Comparison of ENCODE assay signal across 27 cellular contexts in genomic region chr2:220441404-220441803, GRCh38.
"Had no signal": no experiment of that assay in that cellular context is flagged by ENCODE, and none has a peak within 500 bp of the region (broad histone marks: within the 10 kb centered on the region; RNA-seq: fewer than 3 reads in every experiment).

No MANE protein-coding gene starts in this region.

- DNase-seq: stimulated activated CD4-positive, alpha-beta T cell treated with anti-CD3 and anti-CD28 coated beads, Interleukin-2, amount 100 ng/mL, for 48 hours; stimulated activated CD4-positive, alpha-beta T cell treated with anti-CD3 and anti-CD28 coated beads, Interleukin-4, amount 100 ng/mL, for 1 hour; stimulated activated CD4-positive, alpha-beta T cell treated with anti-CD3 and anti-CD28 coated beads, Interleukin-4, amount 100 ng/mL, for 24 hours; stimulated activated CD4-positive, alpha-beta T cell treated with anti-CD3 and anti-CD28 coated beads, Interleukin-4, amount 100 ng/mL, for 4 hours; stimulated activated CD8-positive, alpha-beta memory T cell treated with anti-CD3 and anti-CD28 coated beads, Interleukin-4, amount 100 ng/mL, for 48 hours; stimulated activated naive B cell treated with anti-CD40 and anti-IgM and Interleukin-4, amounts not matched to agents 10 μg/mL and 1 μg/mL and 100 μg/mL, for 72 hours; stimulated activated naive CD4-positive, alpha-beta T cell; stimulated activated naive CD4-positive, alpha-beta T cell treated with Interleukin-2 at 50 U/mL for 16 hours; stimulated activated naive CD8-positive, alpha-beta T cell treated with anti-CD3 and anti-CD28 coated beads, Interleukin-15, amount 100 ng/mL, for 72 hours; stimulated activated naive CD8-positive, alpha-beta T cell treated with anti-CD3 and anti-CD28 coated beads, Interleukin-15, Interleukin-2, amounts not matched to agents 100 U/mL and 50 U/mL, for 24 hours; stomach; substantia nigra; testis; thyroid gland; tibial artery; transverse colon; trophoblast cell; upper lobe of left lung; upper lobe of right lung; uterus had no signal

- H3K27me3 ChIP-seq: stomach, suprapubic skin, testis, thyroid gland, tibial artery, tibial nerve, transverse colon, upper lobe of left lung, upper lobe of right lung, uterus, vagina had no signal

- H3K4me1 ChIP-seq: stomach, suprapubic skin, testis, thyroid gland, tibial artery, tibial nerve, transverse colon, upper lobe of left lung, upper lobe of right lung, uterus, vagina had no signal

- H3K36me3 ChIP-seq: stomach, suprapubic skin, thoracic aorta, thyroid gland, tibial artery, tibial nerve, transverse colon, upper lobe of left lung, upper lobe of right lung, uterus, vagina had no signal

- FAIRE-seq: urothelium cell line had no signal

- H3K27ac ChIP-seq: stomach, suprapubic skin, testis, thoracic aorta, thyroid gland, tibial artery, tibial nerve, transverse colon, upper lobe of left lung, upper lobe of right lung, uterus, vagina had no signal

- H3K9me3 ChIP-seq: stomach, suprapubic skin, testis, thoracic aorta, thyroid gland, tibial artery, tibial nerve, transverse colon, upper lobe of left lung, upper lobe of right lung, uterus, vagina had no signal

- H3K4me3 ChIP-seq: stomach, suprapubic skin, testis, thoracic aorta, thyroid gland, tibial artery, tibial nerve, transverse colon, upper lobe of left lung, upper lobe of right lung, uterus, vagina had no signal

- ATAC-seq: stimulated activated effector memory CD8-positive, alpha-beta T cell treated with anti-CD3 and anti-CD28 coated beads, Interleukin-12 subunit alpha, Interleukin-12 subunit beta, amount 100 ng/mL, for 72 hours; stimulated activated memory B cell treated with anti-CD40 and anti-IgM and Interleukin-4, amounts not matched to agents 10 μg/mL and 1 μg/mL and 100 μg/mL, for 72 hours; stimulated activated naive B cell treated with anti-CD40 and anti-IgM and Interleukin-4, amounts not matched to agents 10 μg/mL and 1 μg/mL and 100 μg/mL, for 72 hours; stimulated activated naive CD8-positive, alpha-beta T cell treated with anti-CD3 and anti-CD28 coated beads, Interleukin-15, amount 100 ng/mL, for 72 hours; stimulated activated naive CD8-positive, alpha-beta T cell treated with anti-CD3 and anti-CD28 coated beads, Interleukin-15, Interleukin-2, amounts not matched to agents 100 U/mL and 50 U/mL, for 24 hours; upper lobe of right lung had no signal
